ENCODE assay signal across 17 cellular contexts in genomic region chr1:108255426-108255825, GRCh38. TPM values are rescaled to one million over a fixed set of nuclear protein-coding genes. Genes with fewer than 3 reads are reported as not detected.
DNase-seq lines count a peak whose midpoint lies in the region; ATAC-seq, FAIRE-seq and TF ChIP-seq lines count a peak whose summit lies in the region.
"Not testable (repeated sequence)": the region's sequence is repeated elsewhere in the genome, so short reads cannot be mapped to it uniquely, and the experiment has no call there.
"Had no signal": no experiment of that assay in that cellular context is flagged by ENCODE, and none has a peak within 500 bp of the region (broad histone marks: within the 10 kb centered on the region; RNA-seq: fewer than 3 reads in every experiment).

No MANE protein-coding gene starts in this region.

- ATAC-seq in DND-41 (ENCODE audit: insufficient read depth, low read depth): peak; percentile 58; the same call in 2 of the 3 replicates
- peak; percentile 73 for ATAC-seq in GM18870 (IDR thresholded peaks at IDR 0.05; ENCODE audit: unreplicated experiment)
- peak; percentile 25 for ATAC-seq in GM19468 (IDR thresholded peaks at IDR 0.05; ENCODE audit: extremely low read depth, unreplicated experiment)
- peak; percentile 74 for ATAC-seq in GM21825 (IDR thresholded peaks at IDR 0.05; ENCODE audit: unreplicated experiment)
- peak; percentile 95 for ATAC-seq in HG02981 (IDR thresholded peaks at IDR 0.05; ENCODE audit: unreplicated experiment)
- ATAC-seq in HG03342 (IDR thresholded peaks at IDR 0.05; ENCODE audit: unreplicated experiment): peak; percentile 88
- ATAC-seq in activated CD4-positive, alpha-beta T cell treated with anti-CD3 and anti-CD28 coated beads for 36 hours: peak; percentile 95

- H3K79me1 ChIP-seq in H1 (ENCODE audit: low read depth, low read length): not testable (repeated sequence)

- H3K4me2 ChIP-seq in DND-41 (ENCODE audit: insufficient read depth, low read length); H1 (ENCODE audit: insufficient read depth in 1 of 2, low read depth in 2 of 2, low read length in 2 of 2): not testable (repeated sequence)

- H3K23me2 ChIP-seq in H1 (ENCODE audit: low read depth, low read length): not testable (repeated sequence)

- not testable (repeated sequence) for H2AK5ac ChIP-seq in H1 (ENCODE audit: low read depth, low read length)

- not testable (repeated sequence) for H3K27ac ChIP-seq in DND-41 (ENCODE audit: low read length); H1 (ENCODE audit: low read depth, low read length)

- H2BK12ac ChIP-seq in H1 (ENCODE audit: low read depth, low read length): not testable (repeated sequence)

- intact Hi-C loops in activated CD4-positive, alpha-beta T cell treated with anti-CD3 and anti-CD28 coated beads for 36 hours (cut with DNase I, micrococcal nuclease): not testable (repeated sequence)

- not testable (repeated sequence) for H3K27me3 ChIP-seq in DND-41 (ENCODE audit: insufficient read depth, low read length, poor library complexity); H1 (replicated peaks in 1 of 4; ENCODE audit: control insufficient read depth in 3 of 4, extremely low read depth in 1 of 4, insufficient read depth in 3 of 4, low read length in 3 of 4)

- H3K4me3 Mint-ChIP-seq in activated CD4-positive, alpha-beta T cell treated with anti-CD3 and anti-CD28 coated beads for 36 hours: not testable (repeated sequence)

- H3K9ac ChIP-seq in DND-41 (ENCODE audit: low read depth, low read length); H1 (replicated peaks in 1 of 4; ENCODE audit: extremely low read depth in 1 of 4, low read depth in 3 of 4, low read length in 3 of 4): not testable (repeated sequence)

- not testable (repeated sequence) for H3K79me2 ChIP-seq in DND-41 (ENCODE audit: insufficient read depth, low read length); H1 (ENCODE audit: control insufficient read depth in 1 of 2, insufficient read depth in 2 of 2, low read length in 2 of 2)

- H4K8ac ChIP-seq in H1 (ENCODE audit: extremely low read depth, insufficient read depth, low read length): not testable (repeated sequence)

- DNase-seq in DND-41; activated CD4-positive, alpha-beta T cell treated with anti-CD3 and anti-CD28 coated beads for 36 hours; H1 (ENCODE audit: low read depth in 1 of 2, low spot score in 2 of 2): not testable (repeated sequence)

- not testable (repeated sequence) for H2BK20ac ChIP-seq in H1 (ENCODE audit: low read length)

- not testable (repeated sequence) for H3K9me3 ChIP-seq in DND-41 (ENCODE audit: insufficient read depth, low read length, severe bottlenecking); H1 (ENCODE audit: insufficient read depth in 2 of 2, low read depth in 1 of 2, low read length in 1 of 2)

- not testable (repeated sequence) for H3K18ac ChIP-seq in H1 (ENCODE audit: extremely low read depth, low read length)

- H4K5ac ChIP-seq in H1 (ENCODE audit: insufficient read length, low read depth, low read length): not testable (repeated sequence)

- not testable (repeated sequence) for H3K27me3 Mint-ChIP-seq in activated CD4-positive, alpha-beta T cell treated with anti-CD3 and anti-CD28 coated beads for 36 hours

- H3K9me3 Mint-ChIP-seq in activated CD4-positive, alpha-beta T cell treated with anti-CD3 and anti-CD28 coated beads for 36 hours (ENCODE audit: low read depth): not testable (repeated sequence)

- not testable (repeated sequence) for H3K14ac ChIP-seq in H1 (ENCODE audit: insufficient read length)

- CTCF ChIA-PET in activated CD4-positive, alpha-beta T cell treated with anti-CD3 and anti-CD28 coated beads for 36 hours (lab: Charles Lee); H1 (lab: Charles Lee; ENCODE audit: partially characterized antibody): not testable (repeated sequence)

- not testable (repeated sequence) for H2BK120ac ChIP-seq in H1 (replicated peaks; ENCODE audit: low read depth, low read length)

- H3K4me1 ChIP-seq in DND-41 (ENCODE audit: insufficient read depth, low read length); H1 (replicated peaks in 1 of 4; ENCODE audit: control insufficient read depth in 3 of 4, insufficient read depth in 4 of 4, low read length in 3 of 4): not testable (repeated sequence)

- H3K36me3 Mint-ChIP-seq in activated CD4-positive, alpha-beta T cell treated with anti-CD3 and anti-CD28 coated beads for 36 hours (ENCODE audit: low read depth): not testable (repeated sequence)

- not testable (repeated sequence) for H2BK15ac ChIP-seq in H1 (ENCODE audit: low read length)

- H3K36me3 ChIP-seq in DND-41 (ENCODE audit: insufficient read depth, low read length); H1 (ENCODE audit: control insufficient read depth in 2 of 4, insufficient read depth in 4 of 4, low read length in 3 of 4): not testable (repeated sequence)

- not testable (repeated sequence) for H4K20me1 ChIP-seq in DND-41 (ENCODE audit: insufficient read depth, low read length); H1 (replicated peaks in 1 of 2; ENCODE audit: control insufficient read depth in 1 of 2, insufficient read depth in 2 of 2, low read length in 2 of 2)

- H3K56ac ChIP-seq in H1 (replicated peaks; ENCODE audit: insufficient read length, low read depth, low read length): not testable (repeated sequence)

- not testable (repeated sequence) for H2AFZ ChIP-seq in DND-41 (ENCODE audit: low read depth, low read length); H1 (ENCODE audit: low read length)

- peak; percentile 28 for FAIRE-seq in H1 (lab: Jason Lieb, UNC)

- not testable (repeated sequence) for H3K4me3 ChIP-seq in DND-41 (ENCODE audit: low read depth in 1 of 2, low read length in 2 of 2); H1 (ENCODE audit: extremely low read depth in 1 of 4, insufficient read depth in 2 of 4, low read depth in 3 of 4, low read length in 4 of 4)

- not testable (repeated sequence) for TF ChIP-seq EP300 in H1 (IDR thresholded peaks at IDR 0.05; ENCODE audit: borderline replicate concordance in 1 of 2, low read depth in 2 of 2, low read length in 2 of 2)

- H2BK5ac ChIP-seq in H1 (ENCODE audit: low read depth, low read length): not testable (repeated sequence)

- H3K27ac Mint-ChIP-seq in activated CD4-positive, alpha-beta T cell treated with anti-CD3 and anti-CD28 coated beads for 36 hours: not testable (repeated sequence)

- TF ChIP-seq POLR2A in H1 (IDR thresholded peaks at IDR 0.05; ENCODE audit: control extremely low read depth in 1 of 2, low read depth in 2 of 2, low read length in 2 of 2): not testable (repeated sequence)

- H3K4me1 Mint-ChIP-seq in activated CD4-positive, alpha-beta T cell treated with anti-CD3 and anti-CD28 coated beads for 36 hours: not testable (repeated sequence)

- H4K91ac ChIP-seq in H1 (replicated peaks; ENCODE audit: insufficient read length, low read length): not testable (repeated sequence)

- POLR2A ChIA-PET in activated CD4-positive, alpha-beta T cell treated with anti-CD3 and anti-CD28 coated beads for 36 hours (lab: Charles Lee); H1 (lab: Charles Lee; ENCODE audit: partially characterized antibody): not testable (repeated sequence)

- not testable (repeated sequence) for TF ChIP-seq RAD21 in H1 (IDR thresholded peaks at IDR 0.05 in 1 of 2, conservative IDR thresholded peaks at IDR 0.05 in 1 of 2; ENCODE audit: low read depth in 2 of 2, low read length in 2 of 2)

- H3K4ac ChIP-seq in H1 (replicated peaks; ENCODE audit: insufficient read length, low read depth, low read length): not testable (repeated sequence)

- not testable (repeated sequence) for TF ChIP-seq CTCF in DND-41 (IDR thresholded peaks at IDR 0.05; ENCODE audit: borderline replicate concordance, extremely low read depth, low read length, poor library complexity, severe bottlenecking); H1 (IDR thresholded peaks at IDR 0.05; ENCODE audit: control extremely low read depth in 1 of 3, insufficient read depth in 1 of 3, low read depth in 1 of 3, low read length in 3 of 3)

- not testable (repeated sequence) for H3K23ac ChIP-seq in H1 (ENCODE audit: insufficient read length)

RNA-seq across cellular contexts. Expression of gene NBPF4, which starts 11.6 kb away (rescaled TPM):
- total RNA-seq in activated CD4-positive, alpha-beta T cell treated with anti-CD3 and anti-CD28 coated beads for 36 hours: under 1 TPM in 1 of 2 experiments, not detected in 1; 0.21 TPM
- not detected in 2 replicates for total RNA-seq in H1 (2021; fragmentation: NEBNext Ultra II Directional; extraction: Animal tissue kit (Norgen Biotek cat#: 25700))
- not detected in 2 replicates for polyA plus RNA-seq in H1 (2011; rRNA removed)
- not detected for polyA plus RNA-seq in H1 (2011; cell fraction: cytosol; rRNA removed)
- polyA plus RNA-seq in H1 (2011; cell fraction: nucleus; rRNA removed): not detected
- polyA plus RNA-seq in H1 (2012, experiment 1 of 2): not detected in 4 replicates
- polyA plus RNA-seq in H1 (2012, experiment 2 of 2): not detected
- not detected for polyA plus RNA-seq in H1 (2013, experiment 1 of 2)
- polyA plus RNA-seq in H1 (2013, experiment 2 of 2): not detected
- polyA minus RNA-seq in H1 (2011; rRNA and poly(A)+ RNA removed): not detected in 2 replicates
- not detected for polyA minus RNA-seq in H1 (2011; cell fraction: cytosol; rRNA and poly(A)+ RNA removed)
- not detected for polyA minus RNA-seq in H1 (2011; cell fraction: nucleus; rRNA and poly(A)+ RNA removed)
- total RNA-seq: body of pancreas, chondrocyte, glomerular endothelial cell, GM23248, left ventricle myocardium inferior, mesenteric fat pad, sigmoid colon, SJSA1 had no signal
- polyA plus RNA-seq: adipose tissue, GM23248 had no signal

RNA-seq across cellular contexts. Expression of gene SLC25A24, which starts 55.3 kb away (rescaled TPM):
- total RNA-seq in activated CD4-positive, alpha-beta T cell treated with anti-CD3 and anti-CD28 coated beads for 36 hours: 10 to 100 TPM; 13.6 to 15.4 TPM
- 36.8 and 40.6 TPM in 2 replicates for total RNA-seq in H1 (2021; fragmentation: NEBNext Ultra II Directional; extraction: Animal tissue kit (Norgen Biotek cat#: 25700))
- polyA plus RNA-seq in H1 (2011; rRNA removed): 8.9 and 13.6 TPM in 2 replicates
- 16.5 TPM for polyA plus RNA-seq in H1 (2011; cell fraction: cytosol; rRNA removed)
- polyA plus RNA-seq in H1 (2011; cell fraction: nucleus; rRNA removed): 5.0 TPM
- polyA plus RNA-seq in H1 (2012, experiment 1 of 2): 12.5 to 25.4 TPM (median 16.1 TPM) in 4 replicates
- polyA plus RNA-seq in H1 (2012, experiment 2 of 2): 2.9 TPM
- 29.5 TPM for polyA plus RNA-seq in H1 (2013, experiment 1 of 2)
- 29.2 TPM for polyA plus RNA-seq in H1 (2013, experiment 2 of 2)
- polyA minus RNA-seq in H1 (2011; rRNA and poly(A)+ RNA removed): 17.6 and 23.4 TPM in 2 replicates
- polyA minus RNA-seq in H1 (2011; cell fraction: cytosol; rRNA and poly(A)+ RNA removed): 18.9 TPM
- polyA minus RNA-seq in H1 (2011; cell fraction: nucleus; rRNA and poly(A)+ RNA removed): 31.3 TPM

Comparison
In these comparisons a context has a peak if more than half of its experiments do, and no peak if none do; other contexts are left out.
1. ATAC-seq: peak in every context shown above with its lines; median percentile 95 in HG02981; 95 in activated CD4-positive, alpha-beta T cell treated with anti-CD3 and anti-CD28 coated beads for 36 hours; 88 in HG03342; 74 in GM21825; 73 in GM18870; 58 in DND-41; 25 in GM19468.